Comparison of ENCODE assay signal across 8 cellular contexts in genomic region chr6:28081486-28081751, GRCh38. TPM values are rescaled to one million over a fixed set of nuclear protein-coding genes. Genes with fewer than 3 reads are reported as not detected.
DNase-seq lines count a peak whose midpoint lies in the region; ATAC-seq and TF ChIP-seq lines count a peak whose summit lies in the region.

No MANE protein-coding gene starts in this region.

- CTCF ChIA-PET in GM10248 (lab: Yijun Ruan, JAX): no interaction called here

- no peak for TF ChIP-seq CTCF in GM10248 (IDR thresholded peaks at IDR 0.05; ENCODE audit: control extremely low read depth, extremely low read depth, low read depth, missing control alignments)
- no peak for TF ChIP-seq CTCF in stomach (IDR thresholded peaks at IDR 0.05)

- no peak for TF ChIP-seq POLR2A in stomach (IDR thresholded peaks at IDR 0.05)

- H3K4me1 ChIP-seq in adipocyte (ENCODE audit: control insufficient read depth, insufficient read depth, low read length): peaks cover 9% of the 10 kb centered on the region
- H3K4me1 ChIP-seq in stomach: peaks cover 12 to 18% (median 15%) of the 10 kb centered on the region in 4 donors

- H3K4me3 ChIP-seq in adipocyte (ENCODE audit: low read length): peak overlapping the region; percentile 85
- H3K4me3 ChIP-seq in stomach: peak overlapping the region; percentile 66 to 84 (median 74)

- no peak for TF ChIP-seq EP300 in stomach (IDR thresholded peaks at IDR 0.05)

- peak; percentile 67 for DNase-seq in GM10248 (ENCODE audit: extremely low spot score)
- DNase-seq in adipocyte (ENCODE audit: low read depth): no peak
- DNase-seq in iPS-NIHi7 (ENCODE audit: extremely low spot score): peak; percentile 20
- no peak for DNase-seq in stomach
- DNase-seq in OCI-M2 (lab: John Stamatoyannopoulos, UW; ENCODE audit: unreplicated experiment): no peak
- DNase-seq in NCI-H69 (lab: John Stamatoyannopoulos, UW): no peak

- 5 to 15% (median 11%) methylated on average over 4 of the region's 4 CpGs for WGBS in stomach, 5 donors

- H3K36me3 ChIP-seq in KOPT-K1 (ENCODE audit: insufficient read depth, low read length): no peaks in the 10 kb centered on the region
- H3K36me3 ChIP-seq in adipocyte (ENCODE audit: control insufficient read depth, insufficient read depth, low read length, severe bottlenecking): no peaks in the 10 kb centered on the region
- peaks cover 0 to 13% (median 12%) of the 10 kb centered on the region in 4 donors for H3K36me3 ChIP-seq in stomach

- POLR2A ChIA-PET in GM10248 (lab: Yijun Ruan, JAX): no interaction called here

- H3K27ac ChIP-seq in KOPT-K1 (ENCODE audit: low read depth, low read length, poor library complexity, severe bottlenecking) (peak overlapping the region; percentile 72), stomach (peak overlapping the region in 4 of 5 donors; percentile 80 to 93 (median 90))

- ATAC-seq in GM21576 (IDR thresholded peaks at IDR 0.05; ENCODE audit: unreplicated experiment): peak; percentile 43

- intact Hi-C loops in stomach (cut with DNase I; ENCODE audit: low total_unique reads): no loop called here

- H3K27me3 ChIP-seq in adipocyte (replicated peaks; ENCODE audit: control insufficient read depth, insufficient read depth, low read length) (no peaks in the 10 kb centered on the region), stomach (no peaks in the 10 kb centered on the region)

- H3K9ac ChIP-seq in adipocyte (ENCODE audit: low read length): peak overlapping the region; percentile 88

- H3K9me3 ChIP-seq in KOPT-K1 (ENCODE audit: insufficient read depth, low read length, poor library complexity, severe bottlenecking): no peaks in the 10 kb centered on the region
- H3K9me3 ChIP-seq in adipocyte (ENCODE audit: control insufficient read depth, low read length): no peaks in the 10 kb centered on the region
- H3K9me3 ChIP-seq in stomach: no peaks in the 10 kb centered on the region

RNA-seq across cellular contexts. Expression of gene ZNF165, which starts 1.1 kb away (rescaled TPM):
- 1 to 10 TPM in 4 of 5 donors, not detected in 1; 1.2 to 4.2 (median 2.7) TPM for total RNA-seq in stomach
- polyA plus RNA-seq in stomach: 1 to 10 TPM; 1.7 to 2.3 (median 1.8) TPM

RNA-seq across cellular contexts. Expression of gene ZSCAN16, which starts 43.0 kb away (rescaled TPM):
- 1 to 10 TPM in 4 of 5 donors, not detected in 1; 3.8 to 9.0 (median 4.9) TPM for total RNA-seq in stomach
- 10 to 100 TPM in 1 of 3 donors, 1 to 10 TPM in 2; 6.1 to 13.0 (median 7.1) TPM for polyA plus RNA-seq in stomach

Comparison
In these comparisons a context has a peak if more than half of its experiments do, and no peak if none do; other contexts are left out.
1. DNase-seq: peak in GM10248 (single experiment) and iPS-NIHi7 (single experiment); none in adipocyte (single experiment), stomach (single experiment), OCI-M2 (single experiment) and NCI-H69 (single experiment).